ENCODE assay signal across 1 cellular context in the genomic region with DNA sequence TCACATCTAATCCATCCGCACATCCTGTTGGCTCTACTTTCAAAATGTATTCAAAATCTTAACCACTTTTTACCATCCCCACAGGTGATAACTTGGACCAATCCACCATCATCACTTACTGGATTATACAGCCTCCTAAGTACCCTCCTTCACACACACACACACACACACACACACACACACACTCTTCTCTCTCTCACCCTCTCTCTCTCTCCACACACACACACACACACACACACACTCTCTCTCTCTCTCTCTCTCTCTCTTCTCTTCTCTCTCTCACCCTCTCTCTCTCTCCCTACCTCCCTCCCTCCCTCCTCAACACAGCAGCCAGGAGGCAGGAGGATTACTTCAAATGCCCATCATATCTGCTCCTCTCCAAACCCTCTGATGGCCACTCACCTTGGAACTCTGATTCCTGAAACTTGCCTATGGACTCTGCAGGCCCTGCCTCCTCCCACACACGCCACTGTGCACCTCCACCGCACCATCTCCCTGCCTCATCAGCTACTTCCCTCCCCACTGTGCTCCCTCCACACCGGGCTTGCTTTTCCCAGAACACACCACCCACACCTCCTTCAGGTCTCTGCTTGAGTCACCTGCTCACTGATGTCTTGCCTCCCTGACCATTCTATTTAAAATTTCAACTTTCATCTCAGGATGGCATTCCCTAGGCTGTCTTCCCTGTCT.
TF ChIP-seq lines count a peak whose summit lies in the region.

No MANE protein-coding gene starts in this region.

TF ChIP-seq in IMR-90, 13 proteins besides CTCF, POLR2A, EP300 and RAD21:
- no peak for TF ChIP-seq MAFK (IDR thresholded peaks at IDR 0.05; ENCODE audit: low read depth, low read length)
- no peak for TF ChIP-seq RFX5 (IDR thresholded peaks at IDR 0.05; ENCODE audit: low read depth, low read length)
- TF ChIP-seq NFE2L2 (IDR thresholded peaks at IDR 0.05; ENCODE audit: low read depth, low read length) = no peak
- TF ChIP-seq, protein P1, sequence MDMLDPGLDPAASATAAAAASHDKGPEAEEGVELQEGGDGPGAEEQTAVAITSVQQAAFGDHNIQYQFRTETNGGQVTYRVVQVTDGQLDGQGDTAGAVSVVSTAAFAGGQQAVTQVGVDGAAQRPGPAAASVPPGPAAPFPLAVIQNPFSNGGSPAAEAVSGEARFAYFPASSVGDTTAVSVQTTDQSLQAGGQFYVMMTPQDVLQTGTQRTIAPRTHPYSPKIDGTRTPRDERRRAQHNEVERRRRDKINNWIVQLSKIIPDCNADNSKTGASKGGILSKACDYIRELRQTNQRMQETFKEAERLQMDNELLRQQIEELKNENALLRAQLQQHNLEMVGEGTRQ (IDR thresholded peaks at IDR 0.05; ENCODE audit: low read depth, low read length) = no peak
- no peak for TF ChIP-seq FOS (IDR thresholded peaks at IDR 0.05; ENCODE audit: low read depth, low read length)
- TF ChIP-seq MXI1 (IDR thresholded peaks at IDR 0.05; ENCODE audit: borderline replicate concordance, low read depth, low read length) = no peak
- TF ChIP-seq MAZ (IDR thresholded peaks at IDR 0.05; ENCODE audit: borderline replicate concordance, low read depth, low read length) = no peak
- no peak for TF ChIP-seq RCOR1 (IDR thresholded peaks at IDR 0.05; ENCODE audit: insufficient replicate concordance, low read length)
- TF ChIP-seq CHD1 (IDR thresholded peaks at IDR 0.05; ENCODE audit: low read depth, low read length) = no peak
- TF ChIP-seq, protein P2, sequence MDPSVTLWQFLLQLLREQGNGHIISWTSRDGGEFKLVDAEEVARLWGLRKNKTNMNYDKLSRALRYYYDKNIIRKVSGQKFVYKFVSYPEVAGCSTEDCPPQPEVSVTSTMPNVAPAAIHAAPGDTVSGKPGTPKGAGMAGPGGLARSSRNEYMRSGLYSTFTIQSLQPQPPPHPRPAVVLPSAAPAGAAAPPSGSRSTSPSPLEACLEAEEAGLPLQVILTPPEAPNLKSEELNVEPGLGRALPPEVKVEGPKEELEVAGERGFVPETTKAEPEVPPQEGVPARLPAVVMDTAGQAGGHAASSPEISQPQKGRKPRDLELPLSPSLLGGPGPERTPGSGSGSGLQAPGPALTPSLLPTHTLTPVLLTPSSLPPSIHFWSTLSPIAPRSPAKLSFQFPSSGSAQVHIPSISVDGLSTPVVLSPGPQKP (IDR thresholded peaks at IDR 0.05; ENCODE audit: borderline replicate concordance, low read depth, low read length) = no peak
- no peak for TF ChIP-seq BHLHE40 (IDR thresholded peaks at IDR 0.05; ENCODE audit: low read depth, low read length)
- no peak for TF ChIP-seq SMC3 (IDR thresholded peaks at IDR 0.05; ENCODE audit: low read depth, low read length)
- no peak for TF ChIP-seq CEBPB (IDR thresholded peaks at IDR 0.05; ENCODE audit: low read depth, low read length)
